Comparison of ENCODE assay signal across 1 cellular context in genomic region chr2:26757873-26758789, GRCh38.
A peak's percentile ranks its signal among the peaks of the same experiment; 100 is the strongest.
TF ChIP-seq lines count a peak whose summit lies in the region.

No MANE protein-coding gene starts in this region.

TF ChIP-seq in K562, 482 proteins besides CTCF, POLR2A, EP300 and RAD21 (continued from another document and continues in another):
- no peak for TF ChIP-seq PBX2 (CRISPR knock-in tag; IDR thresholded peaks at IDR 0.05; ENCODE audit: low read depth)
- TF ChIP-seq PBX2 (tag; conservative IDR thresholded peaks at IDR 0.05; ENCODE audit: low read depth): no peak
- TF ChIP-seq REST (CRISPR knock-in tag; IDR thresholded peaks at IDR 0.05; ENCODE audit: low read depth): peak; percentile 58; the same call in 1 of the 2 replicates
- no peak for TF ChIP-seq EZH2 (IDR thresholded peaks at IDR 0.05; ENCODE audit: borderline replicate concordance, low read depth, low read length)
- no peak; the same call in none of the 2 replicates for TF ChIP-seq MECOM (CRISPR knock-in tag; IDR thresholded peaks at IDR 0.05)
- TF ChIP-seq MCM7 (IDR thresholded peaks at IDR 0.05): no peak; a peak in 1 of 4 replicates
- no peak for TF ChIP-seq ZNF408 (CRISPR knock-in tag; IDR thresholded peaks at IDR 0.05; ENCODE audit: low read depth)
- TF ChIP-seq RB1 (IDR thresholded peaks at IDR 0.05; ENCODE audit: low read depth): no peak
- peak; percentile 78; the same call in 1 of the 2 replicates for TF ChIP-seq ETV5 (CRISPR knock-in tag; IDR thresholded peaks at IDR 0.05; ENCODE audit: low read depth)
- TF ChIP-seq FOXP4 (CRISPR knock-in tag; IDR thresholded peaks at IDR 0.05; ENCODE audit: borderline replicate concordance): no peak
- TF ChIP-seq TBL1XR1 (IDR thresholded peaks at IDR 0.05; ENCODE audit: low read length in 2 of 2): peak in 1 of 2 experiments; percentile 50; a peak in 1 of 4 replicates
- 0 out of 2 replicates have a peak, but pooled peaks have one; percentile 27 for TF ChIP-seq NFIC (IDR thresholded peaks at IDR 0.05)
- TF ChIP-seq ZNF174 (CRISPR knock-in tag; IDR thresholded peaks at IDR 0.05): no peak
- TF ChIP-seq GABPA (tag; conservative IDR thresholded peaks at IDR 0.05; ENCODE audit: low read depth): peak; percentile 71
- no peak for TF ChIP-seq POLR3G (IDR thresholded peaks at IDR 0.05; ENCODE audit: extremely low read depth, insufficient read length, insufficient replicate concordance)
- TF ChIP-seq ZNF197 (CRISPR knock-in tag; IDR thresholded peaks at IDR 0.05; ENCODE audit: low read depth): peak; percentile 83
- TF ChIP-seq RBM39 (optimal IDR thresholded peaks at IDR 0.05; ENCODE audit: low read depth, low read length): no peak
- TF ChIP-seq BDP1 (IDR thresholded peaks at IDR 0.05; ENCODE audit: insufficient read depth, insufficient read length): no peak
- peak; percentile 85 for TF ChIP-seq BACH1 (tag; IDR thresholded peaks at IDR 0.05)
- TF ChIP-seq ZNF436 (CRISPR knock-in tag; IDR thresholded peaks at IDR 0.05): no peak
- no peak for TF ChIP-seq ZNF707 (CRISPR knock-in tag; conservative IDR thresholded peaks at IDR 0.05)
- 0 out of 2 replicates have a peak, but pooled peaks have one; percentile 64 for TF ChIP-seq CREB5 (CRISPR knock-in tag; IDR thresholded peaks at IDR 0.05)
- TF ChIP-seq SOX6 (IDR thresholded peaks at IDR 0.05): peak; percentile 82
- peak; percentile 99 for TF ChIP-seq ATF3 (IDR thresholded peaks at IDR 0.05)
- TF ChIP-seq ATF3 (CRISPR knock-in tag; conservative IDR thresholded peaks at IDR 0.05): peak; percentile 90; the same call in 1 of the 2 replicates
- TF ChIP-seq NR0B1 (IDR thresholded peaks at IDR 0.05; ENCODE audit: partially characterized antibody): no peak
- 0 out of 2 replicates have a peak, but pooled peaks have one; percentile 26 for TF ChIP-seq OTX1 (CRISPR knock-in tag; IDR thresholded peaks at IDR 0.05)
- peak; percentile 98 for TF ChIP-seq ZNF589 (CRISPR knock-in tag; IDR thresholded peaks at IDR 0.05; ENCODE audit: low read depth)
- TF ChIP-seq E2F3 (CRISPR knock-in tag; IDR thresholded peaks at IDR 0.05): peak; percentile 70; the same call in 1 of the 2 replicates
- peak; percentile 81; the same call in 1 of the 2 replicates for TF ChIP-seq ZNF76 (CRISPR knock-in tag; IDR thresholded peaks at IDR 0.05; ENCODE audit: borderline replicate concordance)
- no peak for TF ChIP-seq ZBTB12 (CRISPR knock-in tag; IDR thresholded peaks at IDR 0.05)
- TF ChIP-seq CREB1 (IDR thresholded peaks at IDR 0.05): no peak
- peak; percentile 49; the same call in 1 of the 2 replicates for TF ChIP-seq CREB1 (CRISPR knock-in tag; IDR thresholded peaks at IDR 0.05)
- no peak for TF ChIP-seq USF1 (CRISPR knock-in tag; IDR thresholded peaks at IDR 0.05)
- no peak for TF ChIP-seq GATAD2A (IDR thresholded peaks at IDR 0.05)
- TF ChIP-seq NR2C2 (CRISPR knock-in tag; IDR thresholded peaks at IDR 0.05): no peak
- peak; percentile 94 for TF ChIP-seq NR2C2 (tag; IDR thresholded peaks at IDR 0.05)
- no peak for TF ChIP-seq HNRNPH1 (optimal IDR thresholded peaks at IDR 0.05; ENCODE audit: low read depth, low read length)
- TF ChIP-seq RHOXF2B (CRISPR knock-in tag; conservative IDR thresholded peaks at IDR 0.05): no peak
- no peak; the same call in 1 of the 2 replicates for TF ChIP-seq GABPB2 (CRISPR knock-in tag; conservative IDR thresholded peaks at IDR 0.05)
- TF ChIP-seq ZBTB2 (IDR thresholded peaks at IDR 0.05): 0 out of 2 replicates have a peak, but pooled peaks have one; percentile 43
- TF ChIP-seq NFRKB (IDR thresholded peaks at IDR 0.05; ENCODE audit: low read depth): peak; percentile 98
- peak; percentile 64 for TF ChIP-seq ARID3B (CRISPR knock-in tag; IDR thresholded peaks at IDR 0.05; ENCODE audit: borderline replicate concordance)
- TF ChIP-seq ATF7 (IDR thresholded peaks at IDR 0.05): peak; percentile 96
- TF ChIP-seq ZNF695 (CRISPR knock-in tag; IDR thresholded peaks at IDR 0.05): no peak
- TF ChIP-seq ZNF57 (CRISPR knock-in tag; IDR thresholded peaks at IDR 0.05): 0 out of 2 replicates have a peak, but pooled peaks have one; percentile 40
- TF ChIP-seq TCF7L2 (IDR thresholded peaks at IDR 0.05; ENCODE audit: low read depth, low read length): no peak
- no peak for TF ChIP-seq SNIP1 (IDR thresholded peaks at IDR 0.05; ENCODE audit: low read depth)
- peak; percentile 99 for TF ChIP-seq STAT5A (IDR thresholded peaks at IDR 0.05; ENCODE audit: borderline replicate concordance, low read length)
- 0 out of 2 replicates have a peak, but pooled peaks have one; percentile 31 for TF ChIP-seq JUNB (CRISPR knock-in tag; conservative IDR thresholded peaks at IDR 0.05)
- TF ChIP-seq HNRNPK (IDR thresholded peaks at IDR 0.05; ENCODE audit: low read depth, low read length, poor library complexity, severe bottlenecking): no peak
